Comparison of ENCODE assay signal across 10 cellular contexts in the genomic region with DNA sequence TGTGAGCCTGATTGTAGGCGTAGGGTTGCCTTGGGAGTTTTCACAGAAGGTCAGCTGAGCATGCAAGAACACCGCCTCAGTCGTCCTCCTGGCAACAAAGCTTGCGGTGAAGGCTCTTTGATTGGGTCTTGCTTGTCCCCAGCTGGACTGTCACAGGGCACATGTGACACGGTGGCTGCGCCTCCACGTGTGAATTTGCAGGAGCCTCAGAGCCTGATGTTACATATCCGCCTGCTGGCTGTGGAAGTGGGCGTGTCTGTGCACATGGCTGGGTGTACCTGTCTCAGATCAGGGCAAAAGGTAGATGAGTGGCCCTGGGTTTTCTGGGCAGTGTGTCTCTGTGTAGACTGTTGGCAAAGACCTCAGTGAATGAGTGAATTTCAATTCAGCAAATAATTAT.
DNase-seq lines count a peak whose midpoint lies in the region; ATAC-seq and TF ChIP-seq lines count a peak whose summit lies in the region.
"Had no signal": no experiment of that assay in that cellular context is flagged by ENCODE, and none has a peak within 500 bp of the region (broad histone marks: within the 10 kb centered on the region; RNA-seq: fewer than 3 reads in every experiment).

No MANE protein-coding gene starts in this region.

- H3K27me3 ChIP-seq in heart left ventricle = peaks cover 0 to 35% (median 0%) of the 10 kb centered on the region in 9 donors

- peak; percentile 6 to 56 (median 15) for ATAC-seq in heart left ventricle
- no peak for ATAC-seq in HG02678 (IDR thresholded peaks at IDR 0.05; ENCODE audit: unreplicated experiment)
- no peak for ATAC-seq in GM19397 (IDR thresholded peaks at IDR 0.05; ENCODE audit: unreplicated experiment)

- H3K9ac ChIP-seq in SK-N-MC (ENCODE audit: insufficient read length) = no peak overlapping the region

- DNase-seq in DMS 273 (lab: John Stamatoyannopoulos, UW; ENCODE audit: unreplicated experiment) (peak; percentile 47), DMS 273 treated with DMSO at 0.1 percent for 48 hours (lab: John Stamatoyannopoulos, UW) (no peak), SK-N-MC (ENCODE audit: low read depth, low spot score) (no peak), heart left ventricle (peak in 1 of 5 donors; percentile 51), retina (peak; percentile 80), NCI-H128 (lab: John Stamatoyannopoulos, UW; ENCODE audit: unreplicated experiment) (no peak)
- DNase-seq: IMR-90 had no signal

- intact Hi-C loops in heart left ventricle (cut with DNase I) = loop anchor here in 6 of 10 donors (5.0 to 10.0 kb wide), 3 partner anchors 74 to 82 kb away; no protein-coding TSS in a partner anchor

- H3K27ac ChIP-seq in SK-N-MC (no peak overlapping the region), heart left ventricle (peak overlapping the region in 5 of 12 donors; percentile 1 to 75 (median 50))
- H3K27ac ChIP-seq: 22Rv1 had no signal

- peaks cover 3 to 37% (median 31%) of the 10 kb centered on the region in 12 donors for H3K4me1 ChIP-seq in heart left ventricle

- no peak for TF ChIP-seq POLR2A in heart left ventricle (IDR thresholded peaks at IDR 0.05)

- TF ChIP-seq CTCF in heart left ventricle (IDR thresholded peaks at IDR 0.05) = no peak

- WGBS in heart left ventricle, 4 donors = 36 to 55% (median 42%) methylated on average over 7 to 9 of the region's 9 CpGs

- H3K4me3 ChIP-seq in SK-N-MC (peak overlapping the region; percentile 89), heart left ventricle (peak overlapping the region in 10 of 12 donors; percentile 58 to 84 (median 70))

- H3K9me3 ChIP-seq in SK-N-MC (ENCODE audit: low read depth, low read length) = no peaks in the 10 kb centered on the region
- no peaks in the 10 kb centered on the region for H3K9me3 ChIP-seq in heart left ventricle

- H3K36me3 ChIP-seq in SK-N-MC (ENCODE audit: insufficient read depth, low read length) (no peaks in the 10 kb centered on the region), heart left ventricle (no peaks in the 10 kb centered on the region)

Comparison
In these comparisons a context has a peak if more than half of its experiments do, and no peak if none do; other contexts are left out.
1. DNase-seq: peak in DMS 273 (single experiment) and retina (single experiment); none in DMS 273 treated with DMSO at 0.1 percent for 48 hours (single experiment), SK-N-MC (single experiment) and NCI-H128 (single experiment).
2. ATAC-seq: peak in heart left ventricle (4 of 4); none in HG02678 (single experiment) and GM19397 (single experiment).